ENCODE assay signal across 14 cellular contexts in genomic region chr6:97097068-97098047, GRCh38.
DNase-seq lines count a peak whose midpoint lies in the region; ATAC-seq and TF ChIP-seq lines count a peak whose summit lies in the region.
"Had no signal": no experiment of that assay in that cellular context is flagged by ENCODE, and none has a peak within 500 bp of the region (broad histone marks: within the 10 kb centered on the region; RNA-seq: fewer than 3 reads in every experiment).

No MANE protein-coding gene starts in this region.

- no peaks in the 10 kb centered on the region for H3K4me1 Mint-ChIP-seq in activated CD8-positive, alpha-beta T cell treated with anti-CD3 and anti-CD28 coated beads, Interleukin-2, amount 10 ng/mL, durations not matched to agents 7 days and 5 days (ENCODE audit: low read depth)
- peaks cover 2% of the 10 kb centered on the region for H3K4me1 Mint-ChIP-seq in activated CD8-positive, alpha-beta T cell treated with anti-CD3 and anti-CD28 coated beads for 36 hours (ENCODE audit: low read depth)
- H3K4me1 Mint-ChIP-seq in natural killer cell treated with Interleukin-12 subunit alpha and Interleukin-12 subunit beta and Interleukin-15 and Interleukin-18, amount 100 ng/mL, for 72 hours (ENCODE audit: low read depth in 2 of 2): no peaks in the 10 kb centered on the region
- H3K4me1 Mint-ChIP-seq: natural killer cell had no signal

- CTCF ChIA-PET in activated CD8-positive, alpha-beta T cell treated with anti-CD3 and anti-CD28 coated beads, Interleukin-2, amount 10 ng/mL, durations not matched to agents 7 days and 5 days (lab: Charles Lee): no interaction called here
- CTCF ChIA-PET in activated CD8-positive, alpha-beta T cell treated with anti-CD3 and anti-CD28 coated beads for 36 hours (lab: Charles Lee): interaction anchor here (0.8 to 1.2 kb wide), 2 partner anchors 20 to 37 kb away, joined by 3 read pairs; no protein-coding TSS in a partner anchor
- CTCF ChIA-PET in PC-3 (lab: Charles Lee): no interaction called here

- no peak overlapping the region for H3K27ac Mint-ChIP-seq in activated CD8-positive, alpha-beta T cell treated with anti-CD3 and anti-CD28 coated beads, Interleukin-2, amount 10 ng/mL, durations not matched to agents 7 days and 5 days
- no peak overlapping the region for H3K27ac Mint-ChIP-seq in activated CD8-positive, alpha-beta T cell treated with anti-CD3 and anti-CD28 coated beads for 36 hours
- no peak overlapping the region for H3K27ac Mint-ChIP-seq in natural killer cell treated with Interleukin-12 subunit alpha and Interleukin-12 subunit beta and Interleukin-15 and Interleukin-18, amount 100 ng/mL, for 72 hours
- H3K27ac Mint-ChIP-seq: activated naive CD8-positive, alpha-beta T cell; dendritic cell treated with granulocyte-macrophage colony-stimulating factor and Interleukin-4, amounts not matched to agents 40 ng/mL and 50 ng/mL, for 4 days; natural killer cell had no signal

- no peak for DNase-seq in activated CD8-positive, alpha-beta T cell treated with anti-CD3 and anti-CD28 coated beads, Interleukin-2, amount 10 ng/mL, durations not matched to agents 7 days and 5 days
- DNase-seq in activated CD8-positive, alpha-beta T cell treated with anti-CD3 and anti-CD28 coated beads for 36 hours: no peak
- peak; percentile 15 for DNase-seq in PC-3
- DNase-seq in fibroblast of peridontal ligament (ENCODE audit: extremely low read depth): peak; percentile 40
- DNase-seq in spleen: no peak
- no peak for DNase-seq in natural killer cell treated with Interleukin-12 subunit alpha and Interleukin-12 subunit beta and Interleukin-15 and Interleukin-18, amount 100 ng/mL, for 72 hours (ENCODE audit: low spot score)
- no peak for DNase-seq in DMS114 treated with DMSO at 0.1 percent for 48 hours (lab: John Stamatoyannopoulos, UW; ENCODE audit: unreplicated experiment)
- DNase-seq: gastrocnemius medialis, natural killer cell, T1000 had no signal

- no peaks in the 10 kb centered on the region for H3K36me3 ChIP-seq in PC-3 (ENCODE audit: low read depth, low read length)
- H3K36me3 ChIP-seq in spleen: no peaks in the 10 kb centered on the region
- H3K36me3 ChIP-seq: gastrocnemius medialis had no signal

- TF ChIP-seq CTCF in activated CD8-positive, alpha-beta T cell treated with anti-CD3 and anti-CD28 coated beads for 36 hours (IDR thresholded peaks at IDR 0.05): no peak
- TF ChIP-seq CTCF in PC-3 (conservative IDR thresholded peaks at IDR 0.05; ENCODE audit: low read depth, low read length) (no peak), spleen (IDR thresholded peaks at IDR 0.05 in 8 of 11, conservative IDR thresholded peaks at IDR 0.05 in 3 of 11) (no peak)

- H3K4me2 ChIP-seq in PC-3 (ENCODE audit: low read length): peak overlapping the region; percentile 44; the same call in 1 of the 2 replicates
- H3K4me2 ChIP-seq: KMS-11 had no signal

- no peaks in the 10 kb centered on the region for H4K20me1 ChIP-seq in PC-3 (ENCODE audit: low read length)

- no peaks in the 10 kb centered on the region for H3K27me3 Mint-ChIP-seq in activated CD8-positive, alpha-beta T cell treated with anti-CD3 and anti-CD28 coated beads, Interleukin-2, amount 10 ng/mL, durations not matched to agents 7 days and 5 days (ENCODE audit: low read depth)
- no peaks in the 10 kb centered on the region for H3K27me3 Mint-ChIP-seq in activated CD8-positive, alpha-beta T cell treated with anti-CD3 and anti-CD28 coated beads for 36 hours
- H3K27me3 Mint-ChIP-seq in natural killer cell treated with Interleukin-12 subunit alpha and Interleukin-12 subunit beta and Interleukin-15 and Interleukin-18, amount 100 ng/mL, for 72 hours: peaks cover 0 to 2% of the 10 kb centered on the region in 2 donors
- H3K27me3 Mint-ChIP-seq: activated naive CD8-positive, alpha-beta T cell; dendritic cell treated with granulocyte-macrophage colony-stimulating factor and Interleukin-4, amounts not matched to agents 40 ng/mL and 50 ng/mL, for 4 days had no signal

- H3K27me3 ChIP-seq in PC-3 (ENCODE audit: low read length) (no peaks in the 10 kb centered on the region), spleen (replicated peaks in 1 of 7) (no peaks in the 10 kb centered on the region)
- H3K27me3 ChIP-seq: gastrocnemius medialis had no signal

- H3K36me3 Mint-ChIP-seq in activated CD8-positive, alpha-beta T cell treated with anti-CD3 and anti-CD28 coated beads, Interleukin-2, amount 10 ng/mL, durations not matched to agents 7 days and 5 days (ENCODE audit: low read depth): no peaks in the 10 kb centered on the region
- no peaks in the 10 kb centered on the region for H3K36me3 Mint-ChIP-seq in activated CD8-positive, alpha-beta T cell treated with anti-CD3 and anti-CD28 coated beads for 36 hours (ENCODE audit: low read depth)
- no peaks in the 10 kb centered on the region for H3K36me3 Mint-ChIP-seq in natural killer cell treated with Interleukin-12 subunit alpha and Interleukin-12 subunit beta and Interleukin-15 and Interleukin-18, amount 100 ng/mL, for 72 hours
- H3K36me3 Mint-ChIP-seq: natural killer cell had no signal

- 65 to 79% (median 75%) methylated on average over 14 of the region's 14 CpGs for WGBS in spleen, 5 donors

- no peaks in the 10 kb centered on the region for H3K79me2 ChIP-seq in PC-3 (ENCODE audit: low read length)

- H2AFZ ChIP-seq in PC-3 (ENCODE audit: low read length): 0 out of 2 replicates have a peak overlapping the region, but pooled peaks have one; percentile 2

- H3K27ac ChIP-seq in PC-3 (ENCODE audit: low read length) (no peak overlapping the region), spleen (peak overlapping the region in 6 of 8 donors; percentile 22 to 68 (median 42))
- H3K27ac ChIP-seq: gastrocnemius medialis, KMS-11 had no signal

- H3K9ac ChIP-seq in PC-3 (ENCODE audit: low read length): no peak overlapping the region
- H3K9ac ChIP-seq: KMS-11 had no signal

- ATAC-seq in activated CD8-positive, alpha-beta T cell treated with anti-CD3 and anti-CD28 coated beads, Interleukin-2, amount 10 ng/mL, durations not matched to agents 7 days and 5 days: no peak
- ATAC-seq in activated CD8-positive, alpha-beta T cell treated with anti-CD3 and anti-CD28 coated beads for 36 hours: no peak
- ATAC-seq in PC-3 (no peak), GM19463 (IDR thresholded peaks at IDR 0.05; ENCODE audit: unreplicated experiment) (no peak)
- no peak for ATAC-seq in natural killer cell treated with Interleukin-12 subunit alpha and Interleukin-12 subunit beta and Interleukin-15 and Interleukin-18, amount 100 ng/mL, for 72 hours
- ATAC-seq: gastrocnemius medialis, natural killer cell had no signal

- H3K4me3 Mint-ChIP-seq in activated CD8-positive, alpha-beta T cell treated with anti-CD3 and anti-CD28 coated beads, Interleukin-2, amount 10 ng/mL, durations not matched to agents 7 days and 5 days: peak overlapping the region; percentile 23
- H3K4me3 Mint-ChIP-seq in activated CD8-positive, alpha-beta T cell treated with anti-CD3 and anti-CD28 coated beads for 36 hours: no peak overlapping the region
- no peak overlapping the region for H3K4me3 Mint-ChIP-seq in natural killer cell treated with Interleukin-12 subunit alpha and Interleukin-12 subunit beta and Interleukin-15 and Interleukin-18, amount 100 ng/mL, for 72 hours
- H3K4me3 Mint-ChIP-seq: activated naive CD8-positive, alpha-beta T cell; dendritic cell treated with granulocyte-macrophage colony-stimulating factor and Interleukin-4, amounts not matched to agents 40 ng/mL and 50 ng/mL, for 4 days; natural killer cell had no signal

- no peak for TF ChIP-seq POLR2A in spleen (IDR thresholded peaks at IDR 0.05)

- no peaks in the 10 kb centered on the region for H3K9me3 Mint-ChIP-seq in activated CD8-positive, alpha-beta T cell treated with anti-CD3 and anti-CD28 coated beads, Interleukin-2, amount 10 ng/mL, durations not matched to agents 7 days and 5 days (ENCODE audit: insufficient read depth)
- no peaks in the 10 kb centered on the region for H3K9me3 Mint-ChIP-seq in activated CD8-positive, alpha-beta T cell treated with anti-CD3 and anti-CD28 coated beads for 36 hours
- no peaks in the 10 kb centered on the region for H3K9me3 Mint-ChIP-seq in natural killer cell treated with Interleukin-12 subunit alpha and Interleukin-12 subunit beta and Interleukin-15 and Interleukin-18, amount 100 ng/mL, for 72 hours
- H3K9me3 Mint-ChIP-seq: dendritic cell treated with granulocyte-macrophage colony-stimulating factor and Interleukin-4, amounts not matched to agents 40 ng/mL and 50 ng/mL, for 4 days; natural killer cell had no signal

- intact Hi-C loops in activated CD8-positive, alpha-beta T cell treated with anti-CD3 and anti-CD28 coated beads for 36 hours (cut with micrococcal nuclease): no loop called here
- intact Hi-C loops in PC-3 (cut with micrococcal nuclease): no loop called here
- intact Hi-C loops in spleen (cut with DNase I; ENCODE audit: low total_unique reads): no loop called here

- no TSS peak for BruUV-seq in PC-3 (replicated peaks; lab: Mats Ljungman, UMichigan)

- H3K4me3 ChIP-seq in PC-3 (ENCODE audit: low read length) (peak overlapping the region; percentile 0; the same call in 1 of the 2 replicates), spleen (peak overlapping the region in 2 of 8 donors; percentile 0 to 16)
- H3K4me3 ChIP-seq: gastrocnemius medialis had no signal

- H3K4me1 ChIP-seq in PC-3 (ENCODE audit: insufficient read depth, low read length) (peaks cover 25% of the 10 kb centered on the region), spleen (peaks cover 0 to 9% (median 1%) of the 10 kb centered on the region in 6 donors)
- H3K4me1 ChIP-seq: gastrocnemius medialis had no signal

- no peaks in the 10 kb centered on the region for H3K9me3 ChIP-seq in PC-3 (ENCODE audit: low read length)
- H3K9me3 ChIP-seq in spleen: no peaks in the 10 kb centered on the region
- H3K9me3 ChIP-seq: gastrocnemius medialis had no signal

- POLR2A ChIA-PET in activated CD8-positive, alpha-beta T cell treated with anti-CD3 and anti-CD28 coated beads, Interleukin-2, amount 10 ng/mL, durations not matched to agents 7 days and 5 days (lab: Charles Lee): no interaction called here
- POLR2A ChIA-PET in activated CD8-positive, alpha-beta T cell treated with anti-CD3 and anti-CD28 coated beads for 36 hours (lab: Charles Lee): no interaction called here
- POLR2A ChIA-PET in PC-3 (lab: Charles Lee; ENCODE audit: unreplicated experiment): no interaction called here

- H3F3A ChIP-seq in PC-3 (ENCODE audit: low read length, unreplicated experiment): no peaks in the 10 kb centered on the region

- H3K9me2 ChIP-seq in PC-3 (replicated peaks; ENCODE audit: low read length): no peaks in the 10 kb centered on the region

Comparison
In these comparisons a context has a peak if more than half of its experiments do, and no peak if none do; other contexts are left out.
1. DNase-seq: peak in PC-3 (single experiment) and fibroblast of peridontal ligament (single experiment); none in activated CD8-positive, alpha-beta T cell treated with anti-CD3 and anti-CD28 coated beads, Interleukin-2, amount 10 ng/mL, durations not matched to agents 7 days and 5 days (single experiment), activated CD8-positive, alpha-beta T cell treated with anti-CD3 and anti-CD28 coated beads for 36 hours (single experiment), spleen (single experiment), natural killer cell treated with Interleukin-12 subunit alpha and Interleukin-12 subunit beta and Interleukin-15 and Interleukin-18, amount 100 ng/mL, for 72 hours (single experiment) and DMS114 treated with DMSO at 0.1 percent for 48 hours (single experiment).